10 cellular contexts compared by ENCODE assay signal in genomic region chr17:21167303-21167702, GRCh38. TPM values are rescaled to one million over a fixed set of nuclear protein-coding genes. Genes with fewer than 3 reads are reported as not detected.
A peak's percentile ranks its signal among the peaks of the same experiment; 100 is the strongest.
DNase-seq lines count a peak whose midpoint lies in the region; ATAC-seq and TF ChIP-seq lines count a peak whose summit lies in the region.
"Had no signal": no experiment of that assay in that cellular context is flagged by ENCODE, and none has a peak within 500 bp of the region (broad histone marks: within the 10 kb centered on the region; RNA-seq: fewer than 3 reads in every experiment).

No MANE protein-coding gene starts in this region.

- CTCF ChIA-PET in activated naive CD4-positive, alpha-beta T cell treated with anti-CD3 and anti-CD28 coated beads for 36 hours (lab: Charles Lee), result interaction anchor here (0.9 to 1.0 kb wide), 2 partner anchors 48 to 53 kb away, joined by 3 to 6 read pairs; no protein-coding TSS in a partner anchor

- H3K4me3 ChIP-seq in coronary artery (peak overlapping the region; percentile 42), lower lobe of right lung (no peak overlapping the region)

- H3K36me3 Mint-ChIP-seq in activated naive CD4-positive, alpha-beta T cell treated with anti-CD3 and anti-CD28 coated beads for 36 hours (ENCODE audit: low read depth), result peaks cover 7% of the 10 kb centered on the region

- no peak overlapping the region for H3K27ac Mint-ChIP-seq in activated naive CD4-positive, alpha-beta T cell treated with anti-CD3 and anti-CD28 coated beads for 36 hours
- H3K27ac Mint-ChIP-seq: endodermal cell had no signal

- TF ChIP-seq CTCF in coronary artery (IDR thresholded peaks at IDR 0.05) (no peak), lower lobe of right lung (IDR thresholded peaks at IDR 0.05) (no peak)

- H3K27me3 ChIP-seq in lower lobe of right lung (ENCODE audit: low read depth), result no peaks in the 10 kb centered on the region

- H3K4me1 Mint-ChIP-seq in activated naive CD4-positive, alpha-beta T cell treated with anti-CD3 and anti-CD28 coated beads for 36 hours (ENCODE audit: low read depth), result peaks cover 26% of the 10 kb centered on the region

- DNase-seq in GM03348 (ENCODE audit: low spot score) (peak; percentile 75), coronary artery (ENCODE audit: low spot score) (no peak), lower lobe of right lung (no peak), substantia nigra (lab: John Stamatoyannopoulos, UW) (no peak), DMS53 (lab: John Stamatoyannopoulos, UW) (no peak)
- DNase-seq in activated naive CD4-positive, alpha-beta T cell treated with anti-CD3 and anti-CD28 coated beads for 36 hours, result no peak
- no peak for DNase-seq in stimulated activated CD4-positive, alpha-beta T cell treated with anti-CD3 and anti-CD28 coated beads, Interleukin-4, amount 100 ng/mL, for 4 hours
- DNase-seq in activated CD4-positive, CD25-positive, alpha-beta regulatory T cell (lab: John Stamatoyannopoulos, UW), result no peak
- DNase-seq: endodermal cell, NCI-H524 had no signal

- H3K27me3 Mint-ChIP-seq in activated naive CD4-positive, alpha-beta T cell treated with anti-CD3 and anti-CD28 coated beads for 36 hours (ENCODE audit: low read depth), result no peaks in the 10 kb centered on the region

- ATAC-seq in lower lobe of right lung, result peak; percentile 28 to 57

- H3K4me1 ChIP-seq in lower lobe of right lung, result peaks cover 55% of the 10 kb centered on the region

- H3K9me3 Mint-ChIP-seq in activated naive CD4-positive, alpha-beta T cell treated with anti-CD3 and anti-CD28 coated beads for 36 hours, result no peaks in the 10 kb centered on the region
- H3K9me3 Mint-ChIP-seq: endodermal cell had no signal

- no peaks in the 10 kb centered on the region for H3K9me3 ChIP-seq in lower lobe of right lung

- peak overlapping the region; percentile 87 to 94 for H3K27ac ChIP-seq in coronary artery
- H3K27ac ChIP-seq in lower lobe of right lung, result peak overlapping the region; percentile 75
- peak overlapping the region; percentile 22 for H3K27ac ChIP-seq in substantia nigra (ENCODE audit: low read depth, low read length, poor library complexity, severe bottlenecking)

- peaks cover 5% of the 10 kb centered on the region for H3K36me3 ChIP-seq in lower lobe of right lung

- no peak overlapping the region for H3K4me3 Mint-ChIP-seq in activated naive CD4-positive, alpha-beta T cell treated with anti-CD3 and anti-CD28 coated beads for 36 hours
- H3K4me3 Mint-ChIP-seq: endodermal cell had no signal

- intact Hi-C loops in lower lobe of right lung (cut with DNase I), result no loop called here
- intact Hi-C loops in activated naive CD4-positive, alpha-beta T cell treated with anti-CD3 and anti-CD28 coated beads for 36 hours (cut with micrococcal nuclease), result no loop called here

RNA-seq across cellular contexts. Expression of gene DHRS7B, which starts 40.5 kb away (rescaled TPM):
- total RNA-seq in lower lobe of right lung, result 20.9 TPM
- 10 to 100 TPM; 12.0 to 12.1 TPM for total RNA-seq in activated naive CD4-positive, alpha-beta T cell treated with anti-CD3 and anti-CD28 coated beads for 36 hours

RNA-seq across cellular contexts. Expression of gene TMEM11, which starts 46.7 kb away (rescaled TPM):
- total RNA-seq in lower lobe of right lung, result 20.2 TPM
- 10 to 100 TPM; 23.6 to 28.2 TPM for total RNA-seq in activated naive CD4-positive, alpha-beta T cell treated with anti-CD3 and anti-CD28 coated beads for 36 hours

Comparison
In these comparisons a context has a peak if more than half of its experiments do, and no peak if none do; other contexts are left out.
1. H3K27ac ChIP-seq: peak in every context shown above with its lines; median percentile 90 in coronary artery; 75 in lower lobe of right lung; 22 in substantia nigra.